ENCODE assay signal across 13 cellular contexts in the genomic region with DNA sequence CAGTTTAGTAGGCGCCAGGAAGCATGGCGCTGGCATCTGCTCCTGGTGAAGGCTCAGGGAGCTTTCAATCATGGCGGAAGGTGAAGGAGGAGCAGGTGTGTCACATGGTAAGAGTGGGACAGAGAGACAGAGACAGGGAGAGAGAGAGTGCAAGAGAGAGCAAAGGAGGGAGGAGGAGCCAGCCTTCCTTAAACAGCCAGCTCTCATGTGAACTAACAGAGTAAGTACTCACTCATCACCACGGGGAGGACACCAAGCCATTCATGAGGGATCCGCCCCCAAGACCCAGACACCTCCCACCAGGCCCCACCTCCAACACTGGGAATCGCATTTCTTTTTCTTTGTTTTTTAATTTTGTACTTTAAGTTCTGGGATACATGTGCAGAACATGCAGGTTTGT. TPM values are rescaled to one million over a fixed set of nuclear protein-coding genes. Genes with fewer than 3 reads are reported as not detected.
DNase-seq lines count a peak whose midpoint lies in the region; ATAC-seq and TF ChIP-seq lines count a peak whose summit lies in the region.
"Had no signal": no experiment of that assay in that cellular context is flagged by ENCODE, and none has a peak within 500 bp of the region (broad histone marks: within the 10 kb centered on the region; RNA-seq: fewer than 3 reads in every experiment).

No MANE protein-coding gene starts in this region.

- no peaks in the 10 kb centered on the region for H3K27me3 Mint-ChIP-seq in CD8-positive, alpha-beta T cell (ENCODE audit: low read depth)
- H3K27me3 Mint-ChIP-seq in neural progenitor cell (ENCODE audit: insufficient read depth, low read depth) = no peaks in the 10 kb centered on the region
- H3K27me3 Mint-ChIP-seq: CD4-positive, CD25-positive, alpha-beta regulatory T cell had no signal

- H4K20me1 ChIP-seq in GM23248 (ENCODE audit: insufficient read depth) (no peaks in the 10 kb centered on the region), neural progenitor cell (ENCODE audit: low read depth) (peaks cover 7% of the 10 kb centered on the region), OCI-LY7 (ENCODE audit: insufficient read depth, low read length) (no peaks in the 10 kb centered on the region)

- H3K9ac ChIP-seq in GM23248 = no peak overlapping the region
- H3K9ac ChIP-seq in neural progenitor cell = no peak overlapping the region

- DNase-seq in CD8-positive, alpha-beta T cell = no peak
- peak; percentile 28 for DNase-seq in GM23248
- no peak for DNase-seq in neural progenitor cell (ENCODE audit: low spot score)
- no peak for DNase-seq in NOMO-1 treated with DMSO at 0.1 percent for 48 hours (lab: John Stamatoyannopoulos, UW; ENCODE audit: unreplicated experiment)
- no peak for DNase-seq in OCI-LY7 (ENCODE audit: low spot score)
- DNase-seq: CD4-positive, CD25-positive, alpha-beta regulatory T cell; DMS79 treated with DMSO at 0.1 percent for 48 hours; GF-D8; GOT3; NCI-H187 treated with DMSO at 0.1 percent for 48 hours had no signal

- BruUV-seq in OCI-LY7 (replicated peaks; lab: Mats Ljungman, UMichigan) = no TSS peak

- no peak overlapping the region for H3K4me2 ChIP-seq in GM23248 (ENCODE audit: unreplicated experiment)
- no peak overlapping the region for H3K4me2 ChIP-seq in neural progenitor cell
- H3K4me2 ChIP-seq in OCI-LY7 (ENCODE audit: low read length) = no peak overlapping the region

- no peaks in the 10 kb centered on the region for H3K9me3 Mint-ChIP-seq in CD8-positive, alpha-beta T cell
- no peaks in the 10 kb centered on the region for H3K9me3 Mint-ChIP-seq in neural progenitor cell

- 0 out of 2 replicates have a peak, but pooled peaks cover 6% of the 10 kb centered on the region for H3F3A ChIP-seq in GM23248 (ENCODE audit: insufficient read depth)
- peaks cover 17% of the 10 kb centered on the region for H3F3A ChIP-seq in neural progenitor cell (ENCODE audit: low read depth)

- H3K79me2 ChIP-seq in GM23248 (ENCODE audit: insufficient read depth) (no peaks in the 10 kb centered on the region), neural progenitor cell (ENCODE audit: low read depth) (no peaks in the 10 kb centered on the region), OCI-LY7 (ENCODE audit: insufficient read depth, low read depth, low read length) (no peaks in the 10 kb centered on the region)

- in situ Hi-C loops in GM23248 (cut with MboI) = no loop called here

- no peaks in the 10 kb centered on the region for H3K36me3 ChIP-seq in CD8-positive, alpha-beta T cell (ENCODE audit: insufficient read depth, low read length)
- no peaks in the 10 kb centered on the region for H3K36me3 ChIP-seq in GM23248 (ENCODE audit: low read depth)
- no peaks in the 10 kb centered on the region for H3K36me3 ChIP-seq in neural progenitor cell
- no peaks in the 10 kb centered on the region for H3K36me3 ChIP-seq in OCI-LY7 (ENCODE audit: insufficient read depth, low read length)
- H3K36me3 ChIP-seq: SJSA1 had no signal

- no peak for TF ChIP-seq CTCF in CD8-positive, alpha-beta T cell (IDR thresholded peaks at IDR 0.05)
- TF ChIP-seq CTCF in VCaP (conservative IDR thresholded peaks at IDR 0.05) = no peak
- TF ChIP-seq CTCF in neural progenitor cell (IDR thresholded peaks at IDR 0.05) = no peak
- no peak for TF ChIP-seq CTCF in OCI-LY7 (conservative IDR thresholded peaks at IDR 0.05; ENCODE audit: low read length)

- H3K27me3 ChIP-seq in CD8-positive, alpha-beta T cell (ENCODE audit: insufficient read depth, low read length) = no peaks in the 10 kb centered on the region
- H3K27me3 ChIP-seq in GM23248 (replicated peaks; ENCODE audit: insufficient read depth) = no peaks in the 10 kb centered on the region
- no peaks in the 10 kb centered on the region for H3K27me3 ChIP-seq in neural progenitor cell
- H3K27me3 ChIP-seq: SJSA1 had no signal

- H3K4me1 Mint-ChIP-seq in CD8-positive, alpha-beta T cell (ENCODE audit: low read depth) = no peaks in the 10 kb centered on the region
- H3K4me1 Mint-ChIP-seq in neural progenitor cell = peaks cover 32% of the 10 kb centered on the region

- H3K4me1 ChIP-seq in CD8-positive, alpha-beta T cell (ENCODE audit: insufficient read depth, low read length) = no peaks in the 10 kb centered on the region
- 0 out of 2 replicates have a peak, but pooled peaks cover 3% of the 10 kb centered on the region for H3K4me1 ChIP-seq in GM23248 (ENCODE audit: insufficient read depth)
- H3K4me1 ChIP-seq in neural progenitor cell = peaks cover 17% of the 10 kb centered on the region
- no peaks in the 10 kb centered on the region for H3K4me1 ChIP-seq in OCI-LY7 (ENCODE audit: insufficient read depth, low read length, poor library complexity, severe bottlenecking)
- H3K4me1 ChIP-seq: SJSA1 had no signal

- peak overlapping the region; percentile 13 for H3K27ac Mint-ChIP-seq in CD8-positive, alpha-beta T cell
- H3K27ac Mint-ChIP-seq in neural progenitor cell = peak overlapping the region; percentile 93

- H3K36me3 Mint-ChIP-seq in CD8-positive, alpha-beta T cell = no peaks in the 10 kb centered on the region
- no peaks in the 10 kb centered on the region for H3K36me3 Mint-ChIP-seq in neural progenitor cell
- H3K36me3 Mint-ChIP-seq: CD4-positive, CD25-positive, alpha-beta regulatory T cell had no signal

- no peak overlapping the region for H3K4me3 Mint-ChIP-seq in CD8-positive, alpha-beta T cell
- no peak overlapping the region for H3K4me3 Mint-ChIP-seq in neural progenitor cell
- H3K4me3 Mint-ChIP-seq: CD4-positive, CD25-positive, alpha-beta regulatory T cell had no signal

- CTCF ChIA-PET in CD8-positive, alpha-beta T cell (lab: Charles Lee) = interaction anchor here (1.1 kb wide), 1 partner anchor 10 kb away, joined by 3 read pairs; no protein-coding TSS in a partner anchor
- CTCF ChIA-PET in OCI-LY7 (lab: Charles Lee; ENCODE audit: unreplicated experiment) = no interaction called here

- no peak overlapping the region for H3K27ac ChIP-seq in CD8-positive, alpha-beta T cell (ENCODE audit: low read depth, low read length)
- H3K27ac ChIP-seq in GM23248 (no peak overlapping the region), VCaP (peak overlapping the region; percentile 59), neural progenitor cell (no peak overlapping the region), OCI-LY7 (ENCODE audit: low read depth, low read length, poor library complexity, severe bottlenecking) (no peak overlapping the region)
- H3K27ac ChIP-seq: SJSA1 had no signal

- H2AFZ ChIP-seq in GM23248 (no peak overlapping the region), neural progenitor cell (replicated peaks) (no peak overlapping the region), OCI-LY7 (ENCODE audit: low read length) (no peak overlapping the region)

- H3K9me2 ChIP-seq in GM23248 (ENCODE audit: insufficient read depth) (no peaks in the 10 kb centered on the region), OCI-LY7 (ENCODE audit: insufficient read depth, low read length) (no peaks in the 10 kb centered on the region)

- POLR2A ChIA-PET in CD8-positive, alpha-beta T cell (lab: Charles Lee) = no interaction called here
- POLR2A ChIA-PET in OCI-LY7 (lab: Charles Lee) = interaction anchor here (1.2 kb wide), 1 partner anchor 18 kb away, joined by 3 read pairs; no protein-coding TSS in a partner anchor

- H3K4me3 ChIP-seq in CD8-positive, alpha-beta T cell (ENCODE audit: low read depth, low read length) = no peak overlapping the region
- no peak overlapping the region for H3K4me3 ChIP-seq in GM23248
- no peak overlapping the region for H3K4me3 ChIP-seq in neural progenitor cell
- H3K4me3 ChIP-seq in OCI-LY7 (ENCODE audit: low read depth, low read length, poor library complexity, severe bottlenecking) = no peak overlapping the region
- H3K4me3 ChIP-seq: SJSA1 had no signal

- no peak for ATAC-seq in CD8-positive, alpha-beta T cell
- ATAC-seq in HG03442 (IDR thresholded peaks at IDR 0.05; ENCODE audit: unreplicated experiment) = no peak

- no peaks in the 10 kb centered on the region for H3K9me3 ChIP-seq in CD8-positive, alpha-beta T cell (ENCODE audit: low read length)
- H3K9me3 ChIP-seq in GM23248 (ENCODE audit: low read depth) = no peaks in the 10 kb centered on the region
- no peaks in the 10 kb centered on the region for H3K9me3 ChIP-seq in neural progenitor cell (ENCODE audit: low read depth)
- H3K9me3 ChIP-seq in OCI-LY7 (ENCODE audit: low read length) = no peaks in the 10 kb centered on the region
- H3K9me3 ChIP-seq: SJSA1 had no signal

- WGBS in GM23248 (ENCODE audit: low coverage in 1 of 2, low lambda C conversion rate in 2 of 2, missing lambda C conversion rate in 2 of 2), 2 experiments = 71 to 72% methylated on average over 6 of the region's 6 CpGs

- intact Hi-C loops in CD8-positive, alpha-beta T cell (cut with DNase I, micrococcal nuclease) = no loop called here
- intact Hi-C loops in OCI-LY7 (cut with micrococcal nuclease; ENCODE audit: unreplicated experiment) = no loop called here

RNA-seq across cellular contexts. Expression of gene CLASP1, which starts 40.8 kb away (rescaled TPM):
- 10 to 100 TPM; 57.0 to 65.7 TPM for total RNA-seq in CD8-positive, alpha-beta T cell
- total RNA-seq in GM23248 (2014; rRNA removed; shearing (Covaris generic)) = 37.4 and 41.0 TPM in 2 replicates
- polyA plus RNA-seq in GM23248 (2016; fragmentation: Nextera tagmentation; extraction: Ambion mirVana) = 17.0 and 20.1 TPM in 2 replicates
- total RNA-seq in neural progenitor cell (ENCODE audit: low replicate concordance) = 75.5 and 110 TPM in 2 replicates
- 32.6 and 33.8 TPM in 2 replicates for total RNA-seq in OCI-LY7 (2014; rRNA removed; shearing (Covaris generic))
- total RNA-seq in OCI-LY7 (2022) = 65.4 and 72.4 TPM in 2 replicates

RNA-seq across cellular contexts. Expression of gene NIFK, which starts 46.6 kb away (rescaled TPM):
- 10 to 100 TPM; 43.0 to 49.6 TPM for total RNA-seq in CD8-positive, alpha-beta T cell
- 42.5 and 56.2 TPM in 2 replicates for total RNA-seq in GM23248 (2014; rRNA removed; shearing (Covaris generic))
- 101 and 107 TPM in 2 replicates for polyA plus RNA-seq in GM23248 (2016; fragmentation: Nextera tagmentation; extraction: Ambion mirVana)
- total RNA-seq in neural progenitor cell (ENCODE audit: low replicate concordance) (39.3 and 126 TPM in 2 replicates), OCI-LY7 (2022) (100 and 107 TPM in 2 replicates)
- total RNA-seq in OCI-LY7 (2014; rRNA removed; shearing (Covaris generic)) = 64.1 and 78.1 TPM in 2 replicates
